11 cellular contexts compared by ENCODE assay signal in the genomic region with DNA sequence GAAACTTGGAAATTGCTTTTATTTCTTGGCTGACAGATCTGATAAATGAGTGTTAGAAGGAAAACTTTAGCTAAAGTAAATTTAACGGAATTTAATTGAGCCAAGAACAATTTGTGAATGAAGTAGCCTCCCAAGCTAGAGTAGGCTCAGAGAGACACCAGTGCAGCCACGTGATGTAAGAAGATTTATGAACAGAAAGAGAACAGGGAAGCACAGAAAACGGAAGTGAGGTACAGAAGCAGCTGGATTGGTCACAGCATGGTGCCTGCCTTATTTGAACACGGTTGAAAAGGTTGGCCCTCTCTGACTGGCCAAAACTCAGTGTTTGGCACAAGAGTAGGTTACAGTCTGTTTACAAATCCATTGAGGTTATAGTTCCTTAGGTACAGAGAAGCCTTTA. TPM values are rescaled to one million over a fixed set of nuclear protein-coding genes. Genes with fewer than 3 reads are reported as not detected.
DNase-seq lines count a peak whose midpoint lies in the region; ATAC-seq and TF ChIP-seq lines count a peak whose summit lies in the region.
"Had no signal": no experiment of that assay in that cellular context is flagged by ENCODE, and none has a peak within 500 bp of the region (broad histone marks: within the 10 kb centered on the region; RNA-seq: fewer than 3 reads in every experiment).

No MANE protein-coding gene starts in this region.

- WGBS in hepatocyte (ENCODE audit: low lambda C conversion rate, missing lambda C conversion rate), result 79% methylated on average over 4 of the region's 4 CpGs

- H3K4me2 ChIP-seq in DOHH2 (ENCODE audit: low read length) (0 out of 2 replicates have a peak overlapping the region, but pooled peaks have one; percentile 12), OCI-LY1 (ENCODE audit: low read length) (no peak overlapping the region), hepatocyte (no peak overlapping the region)

- ATAC-seq in HG02642 (IDR thresholded peaks at IDR 0.05; ENCODE audit: poor library complexity, unreplicated experiment), result peak; percentile 55
- ATAC-seq in HG03439 (IDR thresholded peaks at IDR 0.05; ENCODE audit: unreplicated experiment), result no peak

- H3K9ac ChIP-seq in OCI-LY1 (ENCODE audit: low read length), result no peak overlapping the region

- H2AFZ ChIP-seq in OCI-LY1 (ENCODE audit: low read length) (0 out of 2 replicates have a peak overlapping the region, but pooled peaks have one; percentile 2), hepatocyte (no peak overlapping the region)

- no peaks in the 10 kb centered on the region for H4K20me1 ChIP-seq in DOHH2 (ENCODE audit: control insufficient read depth, insufficient read depth, low read depth, low read length)
- no peaks in the 10 kb centered on the region for H4K20me1 ChIP-seq in OCI-LY1 (ENCODE audit: insufficient read depth, low read length)
- no peaks in the 10 kb centered on the region for H4K20me1 ChIP-seq in hepatocyte (ENCODE audit: insufficient read depth, poor library complexity, severe bottlenecking)

- H3K9me2 ChIP-seq in DOHH2 (replicated peaks; ENCODE audit: control insufficient read depth, low read length), result no peaks in the 10 kb centered on the region
- H3K9me2 ChIP-seq in OCI-LY1 (ENCODE audit: low read depth, low read length), result no peaks in the 10 kb centered on the region
- no peaks in the 10 kb centered on the region for H3K9me2 ChIP-seq in hepatocyte (replicated peaks; ENCODE audit: insufficient read depth)

- TF ChIP-seq CTCF in DOHH2 (IDR thresholded peaks at IDR 0.05; ENCODE audit: low read depth, low read length, poor library complexity, severe bottlenecking) (no peak), OCI-LY1 (IDR thresholded peaks at IDR 0.05; ENCODE audit: low read length) (no peak), hepatocyte (IDR thresholded peaks at IDR 0.05; ENCODE audit: poor library complexity) (no peak)

- H3K9me3 ChIP-seq in DOHH2 (ENCODE audit: control insufficient read depth, insufficient read depth, low read length), result peaks cover 8% of the 10 kb centered on the region; the same call in 1 of the 2 replicates
- H3K9me3 ChIP-seq in OCI-LY1 (ENCODE audit: low read length), result no peaks in the 10 kb centered on the region
- H3K9me3 ChIP-seq in hepatocyte (ENCODE audit: low read depth), result no peaks in the 10 kb centered on the region

- no peaks in the 10 kb centered on the region for H3K79me2 ChIP-seq in DOHH2 (ENCODE audit: control insufficient read depth, low read length)
- no peaks in the 10 kb centered on the region for H3K79me2 ChIP-seq in OCI-LY1 (ENCODE audit: insufficient read depth, low read length)
- no peaks in the 10 kb centered on the region for H3K79me2 ChIP-seq in hepatocyte

- H3K27me3 ChIP-seq in DOHH2 (ENCODE audit: control insufficient read depth, low read length) (no peaks in the 10 kb centered on the region), OCI-LY1 (ENCODE audit: insufficient read depth, low read length) (no peaks in the 10 kb centered on the region), hepatocyte (no peaks in the 10 kb centered on the region)

- H3F3A ChIP-seq in DOHH2 (ENCODE audit: control insufficient read depth, insufficient read depth), result no peaks in the 10 kb centered on the region
- H3F3A ChIP-seq in OCI-LY1 (ENCODE audit: insufficient read depth, low read length), result no peaks in the 10 kb centered on the region

- H3K4me3 ChIP-seq in DOHH2 (ENCODE audit: low read length) (no peak overlapping the region), OCI-LY1 (ENCODE audit: low read depth, low read length, poor library complexity, severe bottlenecking) (no peak overlapping the region), hepatocyte (no peak overlapping the region)

- peaks cover 3% of the 10 kb centered on the region; the same call in 1 of the 2 replicates for H3K36me3 ChIP-seq in DOHH2 (ENCODE audit: control insufficient read depth, low read length)
- H3K36me3 ChIP-seq in OCI-LY1 (ENCODE audit: insufficient read depth, low read length), result no peaks in the 10 kb centered on the region
- no peaks in the 10 kb centered on the region for H3K36me3 ChIP-seq in hepatocyte (replicated peaks; ENCODE audit: insufficient read depth, low read depth)

- H3K27ac ChIP-seq in DOHH2 (ENCODE audit: low read depth, low read length) (no peak overlapping the region), OCI-LY1 (ENCODE audit: low read depth, low read length, poor library complexity, severe bottlenecking) (no peak overlapping the region), hepatocyte (peak overlapping the region; percentile 84)

- H3K4me1 ChIP-seq in DOHH2 (ENCODE audit: control insufficient read depth, low read length) (peaks cover 9% of the 10 kb centered on the region), OCI-LY1 (ENCODE audit: insufficient read depth, low read length, severe bottlenecking) (peaks cover 8% of the 10 kb centered on the region), hepatocyte (ENCODE audit: insufficient read depth) (peaks cover 5% of the 10 kb centered on the region)

- DNase-seq in hepatocyte (ENCODE audit: low spot score), result no peak
- no peak for DNase-seq in OCI-M2 (lab: John Stamatoyannopoulos, UW; ENCODE audit: unreplicated experiment)
- no peak for DNase-seq in SIG-M5 treated with dmso at 0.1 percent for 504 hours (lab: John Stamatoyannopoulos, UW; ENCODE audit: unreplicated experiment)
- DNase-seq in activated CD8-positive, alpha-beta memory T cell treated with anti-CD3 and anti-CD28 coated beads, Interleukin-2, amount 50 U/mL, for 48 hours, result no peak
- DNase-seq: activated naive CD8-positive, alpha-beta T cell treated with anti-CD3 and anti-CD28 coated beads, Interleukin-2, amount 10 ng/mL, durations not matched to agents 7 days and 5 days; DMS79 treated with DMSO at 0.1 percent for 48 hours; stimulated activated naive CD4-positive, alpha-beta T cell treated with Interleukin-2 at 50 U/mL for 16 hours had no signal

RNA-seq across cellular contexts. Expression of a gene that starts 29.5 kb away (rescaled TPM):
- 123 and 127 TPM in 2 replicates for total RNA-seq in hepatocyte
- 78.8 and 83.6 TPM in 2 replicates for polyA plus RNA-seq in hepatocyte
